1 cellular context compared by ENCODE assay signal in the genomic region with DNA sequence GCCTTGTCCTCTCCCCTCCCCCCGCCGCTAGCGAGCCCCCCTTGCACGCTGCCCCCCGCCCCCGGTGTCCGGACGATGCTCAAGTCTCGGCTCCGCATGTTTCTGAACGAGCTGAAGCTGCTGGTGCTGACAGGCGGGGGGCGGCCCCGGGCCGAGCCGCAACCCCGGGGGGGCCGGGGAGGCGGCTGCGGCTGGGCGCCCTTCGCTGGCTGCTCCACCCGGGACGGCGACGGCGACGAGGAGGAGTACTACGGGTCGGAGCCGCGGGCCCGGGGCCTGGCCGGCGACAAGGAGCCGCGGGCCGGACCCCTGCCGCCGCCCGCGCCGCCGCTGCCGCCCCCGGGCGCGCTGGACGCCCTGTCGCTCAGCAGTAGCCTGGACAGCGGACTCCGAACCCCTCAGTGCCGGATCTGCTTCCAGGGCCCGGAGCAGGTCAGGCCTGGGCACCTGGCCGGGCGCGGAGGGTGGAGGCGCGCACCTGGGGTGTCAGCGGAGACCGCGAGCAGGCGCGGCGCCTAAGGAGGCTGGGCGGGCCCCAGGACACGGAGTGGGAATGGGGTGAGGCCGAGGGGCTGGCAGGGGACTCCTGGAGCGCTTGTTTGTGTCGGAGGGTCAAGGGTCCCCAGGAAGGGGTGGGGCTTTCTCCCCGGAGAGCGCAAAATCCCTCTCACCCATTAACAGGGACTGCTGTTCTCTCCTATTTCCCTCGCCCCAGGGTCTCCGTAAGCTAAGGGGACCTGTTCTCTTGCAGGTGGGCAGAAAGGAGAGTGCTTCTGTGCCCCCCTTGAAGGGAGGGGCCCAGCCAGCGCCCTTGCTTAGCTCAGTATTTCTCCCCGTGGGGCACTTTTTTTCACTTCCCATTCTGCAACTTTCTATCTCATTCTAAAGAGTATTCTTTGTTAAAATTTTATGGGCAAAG.
TF ChIP-seq lines count a peak whose summit lies in the region.

No MANE protein-coding gene starts in this region.

TF ChIP-seq in HepG2, 621 proteins besides CTCF, POLR2A, EP300 and RAD21 (continued from another document and continues in another):
- no peak for TF ChIP-seq TRIM22 (IDR thresholded peaks at IDR 0.05)
- no peak for TF ChIP-seq GPN1 (CRISPR knock-in tag; IDR thresholded peaks at IDR 0.05; ENCODE audit: borderline replicate concordance)
- TF ChIP-seq, protein P1, sequence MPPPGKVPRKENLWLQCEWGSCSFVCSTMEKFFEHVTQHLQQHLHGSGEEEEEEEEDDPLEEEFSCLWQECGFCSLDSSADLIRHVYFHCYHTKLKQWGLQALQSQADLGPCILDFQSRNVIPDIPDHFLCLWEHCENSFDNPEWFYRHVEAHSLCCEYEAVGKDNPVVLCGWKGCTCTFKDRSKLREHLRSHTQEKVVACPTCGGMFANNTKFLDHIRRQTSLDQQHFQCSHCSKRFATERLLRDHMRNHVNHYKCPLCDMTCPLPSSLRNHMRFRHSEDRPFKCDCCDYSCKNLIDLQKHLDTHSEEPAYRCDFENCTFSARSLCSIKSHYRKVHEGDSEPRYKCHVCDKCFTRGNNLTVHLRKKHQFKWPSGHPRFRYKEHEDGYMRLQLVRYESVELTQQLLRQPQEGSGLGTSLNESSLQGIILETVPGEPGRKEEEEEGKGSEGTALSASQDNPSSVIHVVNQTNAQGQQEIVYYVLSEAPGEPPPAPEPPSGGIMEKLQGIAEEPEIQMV (CRISPR knock-in tag; IDR thresholded peaks at IDR 0.05; ENCODE audit: low read depth) = no peak
- TF ChIP-seq KAT2B (IDR thresholded peaks at IDR 0.05; ENCODE audit: borderline replicate concordance, low read depth, low read length) = no peak
- TF ChIP-seq ISL2 (CRISPR knock-in tag; IDR thresholded peaks at IDR 0.05) = no peak
- TF ChIP-seq SIN3B (IDR thresholded peaks at IDR 0.05; ENCODE audit: low read length) = no peak
- TF ChIP-seq ZNF343 (CRISPR knock-in tag; IDR thresholded peaks at IDR 0.05) = no peak
- no peak for TF ChIP-seq FOXM1 (CRISPR knock-in tag; IDR thresholded peaks at IDR 0.05)
- TF ChIP-seq HOXA5 (CRISPR knock-in tag; IDR thresholded peaks at IDR 0.05) = no peak
- TF ChIP-seq ZNF503 (CRISPR knock-in tag; IDR thresholded peaks at IDR 0.05) = peak; percentile 54; the same call in 1 of the 2 replicates
- TF ChIP-seq, protein P2, sequence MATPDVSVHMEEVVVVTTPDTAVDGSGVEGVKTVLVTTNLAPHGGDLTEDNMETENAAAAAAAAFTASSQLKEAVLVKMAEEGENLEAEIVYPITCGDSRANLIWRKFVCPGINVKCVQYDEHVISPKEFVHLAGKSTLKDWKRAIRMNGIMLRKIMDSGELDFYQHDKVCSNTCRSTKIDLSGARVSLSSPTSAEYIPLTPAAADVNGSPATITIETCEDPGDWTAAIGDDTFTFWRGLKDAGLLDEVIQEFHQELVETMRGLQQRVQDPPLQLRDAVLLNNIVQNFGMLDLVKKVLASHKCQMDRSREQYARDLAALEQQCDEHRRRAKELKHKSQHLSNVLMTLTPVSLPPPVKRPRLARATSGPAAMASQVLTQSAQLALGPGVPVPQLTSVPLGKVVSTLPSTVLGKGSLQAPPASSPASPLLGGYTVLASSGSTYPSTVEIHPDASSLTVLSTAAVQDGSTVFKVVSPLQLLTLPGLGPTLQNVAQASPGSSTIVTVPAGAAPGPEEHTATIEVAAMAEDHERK (CRISPR knock-in tag; IDR thresholded peaks at IDR 0.05; ENCODE audit: low read depth) = no peak
- TF ChIP-seq ZSCAN29 (CRISPR knock-in tag; conservative IDR thresholded peaks at IDR 0.05) = no peak
- TF ChIP-seq ZBED4 (CRISPR knock-in tag; IDR thresholded peaks at IDR 0.05; ENCODE audit: borderline replicate concordance) = 0 out of 2 replicates have a peak, but pooled peaks have one; percentile 22
- TF ChIP-seq ZSCAN31 (CRISPR knock-in tag; IDR thresholded peaks at IDR 0.05; ENCODE audit: low read depth) = no peak
- no peak for TF ChIP-seq CHD2 (IDR thresholded peaks at IDR 0.05; ENCODE audit: low read depth, low read length)
- peak; percentile 60 for TF ChIP-seq IKZF5 (CRISPR knock-in tag; IDR thresholded peaks at IDR 0.05)
- TF ChIP-seq ZNF280B (CRISPR knock-in tag; IDR thresholded peaks at IDR 0.05; ENCODE audit: borderline replicate concordance) = peak; percentile 45; the same call in 1 of the 2 replicates
- no peak for TF ChIP-seq JUN (CRISPR knock-in tag; IDR thresholded peaks at IDR 0.05)
- TF ChIP-seq, protein P3, sequence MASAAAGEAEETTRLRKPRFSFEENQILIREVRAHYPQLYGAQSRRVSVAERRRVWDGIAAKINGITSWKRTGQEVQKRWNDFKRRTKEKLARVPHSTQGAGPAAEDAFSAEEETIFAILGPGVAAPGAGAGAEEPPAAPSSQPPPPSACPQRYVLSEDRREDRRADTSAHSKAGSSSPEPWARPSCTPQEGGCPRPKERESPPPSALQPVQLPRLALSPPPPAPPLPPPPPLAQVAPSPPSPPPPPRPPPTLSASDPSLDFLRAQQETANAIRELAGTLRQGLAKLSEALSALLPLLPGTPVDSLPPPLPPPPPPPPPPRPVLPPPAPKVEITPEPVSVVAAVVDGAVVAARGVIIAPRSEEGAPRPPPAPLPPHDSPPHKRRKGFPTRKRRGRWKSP (CRISPR knock-in tag; IDR thresholded peaks at IDR 0.05) = no peak
- 0 out of 2 replicates have a peak, but pooled peaks have one; percentile 12 for TF ChIP-seq FOSL2 (CRISPR knock-in tag; IDR thresholded peaks at IDR 0.05)
- TF ChIP-seq SIX1 (CRISPR knock-in tag; IDR thresholded peaks at IDR 0.05; ENCODE audit: borderline replicate concordance) = no peak
- peak; percentile 79; the same call in 1 of the 2 replicates for TF ChIP-seq SRY (CRISPR knock-in tag; IDR thresholded peaks at IDR 0.05)
- no peak for TF ChIP-seq HOMEZ (CRISPR knock-in tag; IDR thresholded peaks at IDR 0.05; ENCODE audit: low read depth)
- no peak for TF ChIP-seq ZZZ3 (CRISPR knock-in tag; IDR thresholded peaks at IDR 0.05; ENCODE audit: borderline replicate concordance)
- TF ChIP-seq, protein P4, sequence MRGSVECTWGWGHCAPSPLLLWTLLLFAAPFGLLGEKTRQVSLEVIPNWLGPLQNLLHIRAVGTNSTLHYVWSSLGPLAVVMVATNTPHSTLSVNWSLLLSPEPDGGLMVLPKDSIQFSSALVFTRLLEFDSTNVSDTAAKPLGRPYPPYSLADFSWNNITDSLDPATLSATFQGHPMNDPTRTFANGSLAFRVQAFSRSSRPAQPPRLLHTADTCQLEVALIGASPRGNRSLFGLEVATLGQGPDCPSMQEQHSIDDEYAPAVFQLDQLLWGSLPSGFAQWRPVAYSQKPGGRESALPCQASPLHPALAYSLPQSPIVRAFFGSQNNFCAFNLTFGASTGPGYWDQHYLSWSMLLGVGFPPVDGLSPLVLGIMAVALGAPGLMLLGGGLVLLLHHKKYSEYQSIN (CRISPR knock-in tag; IDR thresholded peaks at IDR 0.05; ENCODE audit: borderline replicate concordance) = no peak
- 0 out of 2 replicates have a peak, but pooled peaks have one; percentile 42 for TF ChIP-seq PRDM15 (CRISPR knock-in tag; IDR thresholded peaks at IDR 0.05)
- no peak for TF ChIP-seq SRF (IDR thresholded peaks at IDR 0.05; ENCODE audit: low read depth, low read length)
- TF ChIP-seq GATAD2A (CRISPR knock-in tag; IDR thresholded peaks at IDR 0.05) = no peak; the same call in 1 of the 2 replicates
